11 cellular contexts compared by ENCODE assay signal in the genomic region with DNA sequence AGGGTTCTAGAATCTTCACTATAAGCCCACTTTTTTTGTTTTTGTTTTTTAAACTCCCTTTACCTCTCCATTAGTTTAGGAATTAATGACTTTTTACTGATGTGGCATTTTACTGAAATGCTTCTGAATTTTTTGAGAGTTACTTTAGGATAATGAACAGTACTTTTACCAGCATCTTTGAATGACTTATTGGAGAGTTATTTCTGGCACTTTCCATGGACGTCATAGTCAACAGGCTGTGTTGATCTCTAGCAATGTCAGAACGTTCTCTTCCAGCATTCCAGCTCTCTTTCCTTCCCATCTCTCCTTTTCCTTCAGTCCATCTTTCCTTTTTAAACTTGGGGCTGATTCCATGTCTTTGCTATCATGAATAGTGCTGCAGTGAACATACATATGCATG. TPM values are rescaled to one million over a fixed set of nuclear protein-coding genes. Genes with fewer than 3 reads are reported as not detected.
DNase-seq lines count a peak whose midpoint lies in the region; ATAC-seq and TF ChIP-seq lines count a peak whose summit lies in the region.
"Had no signal": no experiment of that assay in that cellular context is flagged by ENCODE, and none has a peak within 500 bp of the region (broad histone marks: within the 10 kb centered on the region; RNA-seq: fewer than 3 reads in every experiment).

No MANE protein-coding gene starts in this region.

- H3K4me3 ChIP-seq in suprapubic skin: no peak overlapping the region
- H3K4me3 ChIP-seq: mucosa of descending colon had no signal

- H3K27me3 Mint-ChIP-seq in chondrocyte (ENCODE audit: low read depth): no peaks in the 10 kb centered on the region

- WGBS in suprapubic skin: 30% methylated on average over 2 of the region's 2 CpGs

- H3K27me3 ChIP-seq in suprapubic skin: no peaks in the 10 kb centered on the region

- H3K4me1 Mint-ChIP-seq in chondrocyte (ENCODE audit: low read depth): peaks cover 49% of the 10 kb centered on the region

- peak; percentile 81 for DNase-seq in HCEC 1CT
- no peak for DNase-seq in chondrocyte (ENCODE audit: low spot score)
- no peak for DNase-seq in left lobe of liver (ENCODE audit: low spot score)
- no peak for DNase-seq in suprapubic skin (ENCODE audit: low spot score in 2 of 2)
- DNase-seq in LoVo (ENCODE audit: low spot score): no peak
- no peak for DNase-seq in HT-29 (ENCODE audit: low spot score)
- no peak for DNase-seq in activated CD8-positive, alpha-beta memory T cell treated with anti-CD3 and anti-CD28 coated beads for 24 hours
- DNase-seq: activated effector memory CD4-positive, alpha-beta T cell treated with Interleukin-2 at 50 U/mL for 16 hours; erythroblast; mucosa of descending colon had no signal

- peak overlapping the region; percentile 3 for H3K27ac ChIP-seq in suprapubic skin

- peak overlapping the region; percentile 86 for H3K27ac Mint-ChIP-seq in chondrocyte (ENCODE audit: unreplicated experiment)

- H3K9me3 Mint-ChIP-seq in chondrocyte (ENCODE audit: low read depth): no peaks in the 10 kb centered on the region

- TF ChIP-seq POLR2A in suprapubic skin (IDR thresholded peaks at IDR 0.05): no peak

- peaks cover 6% of the 10 kb centered on the region for H3K36me3 Mint-ChIP-seq in chondrocyte (ENCODE audit: low read depth)

- no peaks in the 10 kb centered on the region for H3K9me3 ChIP-seq in suprapubic skin
- H3K9me3 ChIP-seq: mucosa of descending colon had no signal

- H3K4me1 ChIP-seq in suprapubic skin: peaks cover 9% of the 10 kb centered on the region

- ATAC-seq in left lobe of liver (peak; percentile 36), GM21423 (IDR thresholded peaks at IDR 0.05; ENCODE audit: unreplicated experiment) (no peak)
- ATAC-seq: mucosa of descending colon had no signal

- peaks cover 7% of the 10 kb centered on the region for H3K36me3 ChIP-seq in suprapubic skin

- TF ChIP-seq CTCF in chondrocyte (IDR thresholded peaks at IDR 0.05) (no peak), suprapubic skin (IDR thresholded peaks at IDR 0.05) (no peak)

- peak overlapping the region; percentile 8 for H3K4me3 Mint-ChIP-seq in chondrocyte (ENCODE audit: unreplicated experiment)

- TF ChIP-seq EP300 in suprapubic skin (IDR thresholded peaks at IDR 0.05): peak; percentile 78

RNA-seq across cellular contexts. Expression of a gene that starts 48.5 kb away (rescaled TPM):
- total RNA-seq in chondrocyte (282 to 430 TPM (median 411 TPM) in 3 replicates), left lobe of liver (54.4 TPM), suprapubic skin (10 to 100 TPM; 50.1 to 76.3 (median 71.4) TPM)
- total RNA-seq in HT-29 (2014; rRNA removed; shearing (Covaris generic)): 22.5 and 22.6 TPM in 2 replicates
